ENCODE assay signal across 8 cellular contexts in genomic region chr21:34526618-34527290, GRCh38. TPM values are rescaled to one million over a fixed set of nuclear protein-coding genes. Genes with fewer than 3 reads are reported as not detected.
DNase-seq lines count a peak whose midpoint lies in the region; FAIRE-seq and TF ChIP-seq lines count a peak whose summit lies in the region.

No MANE protein-coding gene starts in this region.

- FAIRE-seq in RCC 7860 (lab: Jason Lieb, UNC) = peak; percentile 95

- peak; percentile 100 for DNase-seq in AG04450 (ENCODE audit: low read depth, low spot score)
- DNase-seq in GM20000 (ENCODE audit: low spot score) = peak; percentile 36
- DNase-seq in RCC 7860 (ENCODE audit: low spot score) = peak; percentile 97
- DNase-seq in MCF 10A (ENCODE audit: unreplicated experiment) = peak; percentile 96
- peak; percentile 77 for DNase-seq in iPS-NIHi11 (ENCODE audit: low spot score)
- peak; percentile 100 for DNase-seq in skeletal muscle cell (ENCODE audit: low read depth)
- DNase-seq in DMS79 treated with DMSO at 0.1 percent for 48 hours (lab: John Stamatoyannopoulos, UW) = no peak
- no peak for DNase-seq in NCI-H446 (lab: John Stamatoyannopoulos, UW)

- H3K27ac ChIP-seq in AG04450 (ENCODE audit: low read depth, low read length) = peak overlapping the region; percentile 93

- peak overlapping the region; percentile 76 for H3K4me3 Mint-ChIP-seq in MCF 10A (ENCODE audit: unreplicated experiment)

- TF ChIP-seq CTCF in AG04450 (IDR thresholded peaks at IDR 0.05; ENCODE audit: low read depth, low read length) = no peak
- no peak for TF ChIP-seq CTCF in GM20000 (IDR thresholded peaks at IDR 0.05; ENCODE audit: extremely low read depth, missing control alignments)
- TF ChIP-seq CTCF in MCF 10A (IDR thresholded peaks at IDR 0.05; ENCODE audit: unreplicated experiment) = no peak

- no TSS peak for BruUV-seq in MCF 10A (replicated peaks; lab: Mats Ljungman, UMichigan)

- H3K27me3 Mint-ChIP-seq in MCF 10A (ENCODE audit: insufficient read depth, unreplicated experiment) = no peaks in the 10 kb centered on the region

- H3K4me3 ChIP-seq in AG04450 (ENCODE audit: low read depth, low read length) (peak overlapping the region; percentile 71), skeletal muscle cell (ENCODE audit: low read depth, low read length) (peak overlapping the region; percentile 61)

- CTCF ChIA-PET in AG04450 (lab: Charles Lee) (interaction anchor here (1.2 to 4.3 kb wide), 3 partner anchors 16 to 76 kb away, joined by 4 to 23 read pairs (median 6); no protein-coding TSS in a partner anchor), MCF 10A (lab: Yijun Ruan, JAX) (interaction anchor here (0.5 to 1.6 kb wide), 6 partner anchors 17 to 1392 kb away, joined by 3 to 7 read pairs (median 4); no protein-coding TSS in a partner anchor)

- no peaks in the 10 kb centered on the region for H3K36me3 Mint-ChIP-seq in MCF 10A (ENCODE audit: insufficient read depth, unreplicated experiment)

- H3K27me3 ChIP-seq in AG04450 (ENCODE audit: control insufficient read depth, insufficient read depth, low read length) = no peaks in the 10 kb centered on the region

- POLR2A ChIA-PET in AG04450 (lab: Yijun Ruan, JAX) (interaction anchor here (0.7 to 2.7 kb wide), 18 partner anchors 9 to 454 kb away, joined by 3 to 19 read pairs (median 4); partner anchors contain the start of genes MRPS6 and SLC5A3), MCF 10A (lab: Yijun Ruan, JAX) (interaction anchor here (0.6 to 2.3 kb wide), 17 partner anchors 11 to 612 kb away, joined by 3 to 22 read pairs (median 4); partner anchors contain the start of genes KCNE1 and RCAN1)

- H3K4me1 Mint-ChIP-seq in MCF 10A (ENCODE audit: insufficient read depth, unreplicated experiment) = peaks cover 22% of the 10 kb centered on the region

- H3K27ac Mint-ChIP-seq in MCF 10A (ENCODE audit: low read depth, unreplicated experiment) = peak overlapping the region; percentile 95

- no peaks in the 10 kb centered on the region for H3K9me3 ChIP-seq in AG04450 (ENCODE audit: control insufficient read depth, insufficient read depth, low read length)

- intact Hi-C loops in MCF 10A (cut with micrococcal nuclease) = loop anchor here (1.0 kb wide), 1 partner anchor 18 kb away; no protein-coding TSS in a partner anchor

- H3K9me3 Mint-ChIP-seq in MCF 10A (ENCODE audit: unreplicated experiment) = no peaks in the 10 kb centered on the region

RNA-seq across cellular contexts. Expression of gene KCNE1, which starts 14.7 kb away (rescaled TPM):
- 0.38 and 0.52 TPM in 2 replicates for polyA plus RNA-seq in AG04450 (2011; rRNA removed)
- 0.51 and 1.00 TPM in 2 replicates for polyA minus RNA-seq in AG04450 (2011; rRNA and poly(A)+ RNA removed)
- total RNA-seq in MCF 10A (2022) = 0.14 and 0.20 TPM in 2 replicates

Comparison
In these comparisons a context has a peak if more than half of its experiments do, and no peak if none do; other contexts are left out.
1. DNase-seq: peak in AG04450 (single experiment), GM20000 (single experiment), RCC 7860 (single experiment), MCF 10A (single experiment), iPS-NIHi11 (single experiment) and skeletal muscle cell (single experiment); none in DMS79 treated with DMSO at 0.1 percent for 48 hours (single experiment) and NCI-H446 (0 of 2).